8 cellular contexts compared by ENCODE assay signal in genomic region chr3:190038050-190038631, GRCh38.
DNase-seq lines count a peak whose midpoint lies in the region; ATAC-seq and TF ChIP-seq lines count a peak whose summit lies in the region.

No MANE protein-coding gene starts in this region.

- TF ChIP-seq POLR2A in sigmoid colon (IDR thresholded peaks at IDR 0.05), result no peak

- H3K4me1 ChIP-seq in SJSA1 (replicated peaks) (peaks cover 28% of the 10 kb centered on the region), sigmoid colon (peaks cover 0 to 55% (median 42%) of the 10 kb centered on the region in 4 donors)

- H3K27ac Mint-ChIP-seq in HFFc6, result peak overlapping the region; percentile 71

- peaks cover 4% of the 10 kb centered on the region; the same call in 1 of the 2 replicates for H3K36me3 Mint-ChIP-seq in HFFc6 (ENCODE audit: low read depth)

- no peaks in the 10 kb centered on the region for H3K27me3 Mint-ChIP-seq in HFFc6 (ENCODE audit: insufficient read depth)

- peaks cover 54% of the 10 kb centered on the region for H3K4me1 Mint-ChIP-seq in HFFc6 (ENCODE audit: low read depth)

- 46 to 51% methylated on average over 4 of the region's 4 CpGs for WGBS in sigmoid colon, 2 donors

- TF ChIP-seq EP300 in sigmoid colon (IDR thresholded peaks at IDR 0.05), result no peak

- ATAC-seq in HG03095 (IDR thresholded peaks at IDR 0.05; ENCODE audit: unreplicated experiment) (no peak), HG02798 (IDR thresholded peaks at IDR 0.05; ENCODE audit: poor library complexity, unreplicated experiment) (no peak)

- intact Hi-C loops in sigmoid colon (cut with DNase I), result no loop called here

- H3K36me3 ChIP-seq in SJSA1 (no peaks in the 10 kb centered on the region), sigmoid colon (no peaks in the 10 kb centered on the region)

- TF ChIP-seq CTCF in HFFc6 (IDR thresholded peaks at IDR 0.05) (no peak), sigmoid colon (IDR thresholded peaks at IDR 0.05) (no peak)

- peak; percentile 69 for DNase-seq in HFFc6
- DNase-seq in SJSA1 (ENCODE audit: low read depth in 1 of 2, low spot score in 2 of 2), result peak; percentile 48 to 49
- DNase-seq in fibroblast of the conjunctiva (ENCODE audit: low read depth), result peak; percentile 63
- DNase-seq in sigmoid colon, result peak; percentile 71
- no peak for DNase-seq in NCI-H2107 (lab: John Stamatoyannopoulos, UW)
- no peak for DNase-seq in activated naive CD4-positive, alpha-beta T cell treated with anti-CD3 and anti-CD28 coated beads, Interleukin-2, amount 50 U/mL, for 16 hours

- H3K9me3 ChIP-seq in SJSA1 (replicated peaks), result no peaks in the 10 kb centered on the region
- H3K9me3 ChIP-seq in sigmoid colon, result no peaks in the 10 kb centered on the region

- H3K27me3 ChIP-seq in SJSA1 (replicated peaks) (no peaks in the 10 kb centered on the region), sigmoid colon (no peaks in the 10 kb centered on the region)

- peak overlapping the region; percentile 8; the same call in 1 of the 2 replicates for H3K27ac ChIP-seq in SJSA1
- H3K27ac ChIP-seq in sigmoid colon, result peak overlapping the region in 3 of 4 donors; percentile 50 to 71 (median 70)

- H3K4me3 ChIP-seq in SJSA1 (no peak overlapping the region), sigmoid colon (no peak overlapping the region)

- H3K9me3 Mint-ChIP-seq in HFFc6, result no peaks in the 10 kb centered on the region

- no peak overlapping the region for H3K4me3 Mint-ChIP-seq in HFFc6

Comparison
In these comparisons a context has a peak if more than half of its experiments do, and no peak if none do; other contexts are left out.
1. DNase-seq: peak in HFFc6 (single experiment), SJSA1 (2 of 2), fibroblast of the conjunctiva (single experiment) and sigmoid colon (single experiment); none in NCI-H2107 (single experiment) and activated naive CD4-positive, alpha-beta T cell treated with anti-CD3 and anti-CD28 coated beads, Interleukin-2, amount 50 U/mL, for 16 hours (single experiment).